Comparison of ENCODE assay signal across 15 cellular contexts in genomic region chr5:87844449-87844848, GRCh38.
"Had no signal": no experiment of that assay in that cellular context is flagged by ENCODE, and none has a peak within 500 bp of the region (broad histone marks: within the 10 kb centered on the region; RNA-seq: fewer than 3 reads in every experiment).

No MANE protein-coding gene starts in this region.

- H3K27me3 ChIP-seq: breast epithelium, pancreas, upper lobe of right lung had no signal

- H3K27ac ChIP-seq: breast epithelium, heart right ventricle, pancreas, thoracic aorta, upper lobe of right lung had no signal

- H3K4me3 ChIP-seq: breast epithelium, heart right ventricle, lung, pancreas, thoracic aorta, upper lobe of right lung had no signal

- ATAC-seq: activated naive CD8-positive, alpha-beta T cell treated with anti-CD3 and anti-CD28 coated beads, Interleukin-2, amount 50 U/mL, for 24 hours; activated T-helper 17 cell treated with anti-CD3 and anti-CD28 coated beads, Interleukin-2, amount 50 U/mL, for 72 hours; heart right ventricle; pancreas; stimulated activated effector memory CD8-positive, alpha-beta T cell treated with anti-CD3 and anti-CD28 coated beads, Interleukin-12 subunit alpha, Interleukin-12 subunit beta, amount 100 ng/mL, for 72 hours; upper lobe of right lung had no signal

- H3K36me3 ChIP-seq: breast epithelium, heart right ventricle, pancreas, thoracic aorta, upper lobe of right lung had no signal

- H3K9me3 ChIP-seq: pancreas, thoracic aorta, upper lobe of right lung had no signal

- H3K4me1 ChIP-seq: breast epithelium, heart right ventricle, pancreas, upper lobe of right lung had no signal

- DNase-seq: activated CD4-positive, CD25-positive, alpha-beta regulatory T cell treated with anti-CD3 and anti-CD28 coated beads, Interleukin-2, amount 50 U/mL, for 72 hours; activated naive CD4-positive, alpha-beta T cell treated with anti-CD3 and anti-CD28 coated beads for 36 hours; activated naive CD8-positive, alpha-beta T cell treated with anti-CD3 and anti-CD28 coated beads, Interleukin-2, amount 50 U/mL, for 24 hours; aorta; heart right ventricle; naive B cell; pancreas; stimulated activated CD4-positive, alpha-beta T cell treated with anti-CD3 and anti-CD28 coated beads, Interleukin-1b, Interleukin-23, amount 100 ng/mL, for 48 hours; T1000; upper lobe of right lung had no signal
